ENCODE assay signal across 9 cellular contexts in the genomic region with DNA sequence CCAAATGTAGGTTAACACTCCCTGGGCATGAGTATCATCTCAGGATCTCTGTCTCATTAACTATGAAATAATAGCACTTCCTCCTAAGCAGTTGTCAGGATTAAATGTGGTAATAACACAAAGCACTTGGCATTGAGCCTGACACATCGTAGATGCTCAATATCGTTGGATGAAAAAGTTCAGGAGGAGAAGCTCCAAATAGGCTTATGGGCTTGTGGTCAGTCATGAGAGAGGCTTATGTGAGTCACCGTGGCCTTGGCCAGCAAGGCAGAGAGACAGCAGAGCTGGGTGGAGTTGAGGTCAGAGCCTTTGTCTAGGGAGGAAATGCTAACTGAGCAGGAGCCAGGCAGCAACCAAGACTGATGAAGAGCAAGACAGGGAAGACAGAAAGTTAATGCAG.
DNase-seq lines count a peak whose midpoint lies in the region; ATAC-seq and TF ChIP-seq lines count a peak whose summit lies in the region.
"Had no signal": no experiment of that assay in that cellular context is flagged by ENCODE, and none has a peak within 500 bp of the region (broad histone marks: within the 10 kb centered on the region; RNA-seq: fewer than 3 reads in every experiment).

No MANE protein-coding gene starts in this region.

- H3K4me3 Mint-ChIP-seq in stimulated activated naive CD8-positive, alpha-beta T cell treated with anti-CD3 and anti-CD28 coated beads, Interleukin-15, amount 100 ng/mL, for 72 hours: no peak overlapping the region
- no peak overlapping the region for H3K4me3 Mint-ChIP-seq in activated CD4-positive, alpha-beta T cell treated with anti-CD3 and anti-CD28 coated beads, Interleukin-2, amount 10 ng/mL, durations not matched to agents 7 days and 5 days

- WGBS in gastroesophageal sphincter (ENCODE audit: low coverage in 1 of 2), 2 donors: 19 to 50% methylated on average over 3 of the region's 3 CpGs

- peak; percentile 92 for ATAC-seq in gastroesophageal sphincter
- ATAC-seq in stimulated activated naive CD8-positive, alpha-beta T cell treated with anti-CD3 and anti-CD28 coated beads, Interleukin-15, amount 100 ng/mL, for 72 hours: peak; percentile 39
- ATAC-seq: Panc1 had no signal

- H3K9me3 Mint-ChIP-seq in stimulated activated naive CD8-positive, alpha-beta T cell treated with anti-CD3 and anti-CD28 coated beads, Interleukin-15, amount 100 ng/mL, for 72 hours: no peaks in the 10 kb centered on the region
- no peaks in the 10 kb centered on the region for H3K9me3 Mint-ChIP-seq in activated CD4-positive, alpha-beta T cell treated with anti-CD3 and anti-CD28 coated beads, Interleukin-2, amount 10 ng/mL, durations not matched to agents 7 days and 5 days

- DNase-seq in H4 (ENCODE audit: low spot score) (peak; percentile 79), SJCRH30 (peak; percentile 65 to 71), NCI-H2227 (lab: John Stamatoyannopoulos, UW; ENCODE audit: unreplicated experiment) (no peak), NCI-H1092 treated with DMSO at 0.1 percent for 48 hours (lab: John Stamatoyannopoulos, UW) (no peak), HEK293T (ENCODE audit: extremely low spot score) (no peak)
- DNase-seq in stimulated activated naive CD8-positive, alpha-beta T cell treated with anti-CD3 and anti-CD28 coated beads, Interleukin-15, amount 100 ng/mL, for 72 hours: no peak
- DNase-seq in activated CD4-positive, alpha-beta T cell treated with anti-CD3 and anti-CD28 coated beads, Interleukin-2, amount 10 ng/mL, durations not matched to agents 7 days and 5 days: no peak

- no peak for TF ChIP-seq CTCF in gastroesophageal sphincter (IDR thresholded peaks at IDR 0.05)

- H3K27me3 Mint-ChIP-seq in stimulated activated naive CD8-positive, alpha-beta T cell treated with anti-CD3 and anti-CD28 coated beads, Interleukin-15, amount 100 ng/mL, for 72 hours: no peaks in the 10 kb centered on the region
- H3K27me3 Mint-ChIP-seq in activated CD4-positive, alpha-beta T cell treated with anti-CD3 and anti-CD28 coated beads, Interleukin-2, amount 10 ng/mL, durations not matched to agents 7 days and 5 days: peaks cover 4% of the 10 kb centered on the region

- no peak for TF ChIP-seq POLR2A in gastroesophageal sphincter (IDR thresholded peaks at IDR 0.05)

- POLR2A ChIA-PET in HEK293T (lab: Yijun Ruan, JAX): no interaction called here
- POLR2A ChIA-PET in activated CD4-positive, alpha-beta T cell treated with anti-CD3 and anti-CD28 coated beads, Interleukin-2, amount 10 ng/mL, durations not matched to agents 7 days and 5 days (lab: Charles Lee): no interaction called here

- no peak for TF ChIP-seq EP300 in gastroesophageal sphincter (IDR thresholded peaks at IDR 0.05)

- H3K4me1 ChIP-seq in SJCRH30 (no peaks in the 10 kb centered on the region), gastroesophageal sphincter (peaks cover 0 to 4% (median 0%) of the 10 kb centered on the region in 3 donors)

- peaks cover 8% of the 10 kb centered on the region for H3K4me1 Mint-ChIP-seq in stimulated activated naive CD8-positive, alpha-beta T cell treated with anti-CD3 and anti-CD28 coated beads, Interleukin-15, amount 100 ng/mL, for 72 hours
- peaks cover 29% of the 10 kb centered on the region for H3K4me1 Mint-ChIP-seq in activated CD4-positive, alpha-beta T cell treated with anti-CD3 and anti-CD28 coated beads, Interleukin-2, amount 10 ng/mL, durations not matched to agents 7 days and 5 days

- H3K27ac ChIP-seq in SJCRH30 (no peak overlapping the region), gastroesophageal sphincter (no peak overlapping the region)

- H3K9me3 ChIP-seq in SJCRH30 (replicated peaks): no peaks in the 10 kb centered on the region
- no peaks in the 10 kb centered on the region for H3K9me3 ChIP-seq in gastroesophageal sphincter

- H3K27me3 ChIP-seq in SJCRH30: no peaks in the 10 kb centered on the region
- H3K27me3 ChIP-seq in gastroesophageal sphincter: no peaks in the 10 kb centered on the region

- CTCF ChIA-PET in HEK293T (lab: Yijun Ruan, JAX): no interaction called here
- CTCF ChIA-PET in activated CD4-positive, alpha-beta T cell treated with anti-CD3 and anti-CD28 coated beads, Interleukin-2, amount 10 ng/mL, durations not matched to agents 7 days and 5 days (lab: Charles Lee): interaction anchor here (0.7 to 1.9 kb wide), 4 partner anchors 9 to 32 kb away, joined by 3 to 4 read pairs (median 4); no protein-coding TSS in a partner anchor

- H3K36me3 ChIP-seq in SJCRH30 (no peaks in the 10 kb centered on the region), gastroesophageal sphincter (no peaks in the 10 kb centered on the region)

- H3K27ac Mint-ChIP-seq in stimulated activated naive CD8-positive, alpha-beta T cell treated with anti-CD3 and anti-CD28 coated beads, Interleukin-15, amount 100 ng/mL, for 72 hours: peak overlapping the region in 1 of 2 donors; percentile 28
- no peak overlapping the region for H3K27ac Mint-ChIP-seq in activated CD4-positive, alpha-beta T cell treated with anti-CD3 and anti-CD28 coated beads, Interleukin-2, amount 10 ng/mL, durations not matched to agents 7 days and 5 days

- H3K4me3 ChIP-seq in SJCRH30 (no peak overlapping the region), gastroesophageal sphincter (no peak overlapping the region)

- no peaks in the 10 kb centered on the region for H3K36me3 Mint-ChIP-seq in activated CD4-positive, alpha-beta T cell treated with anti-CD3 and anti-CD28 coated beads, Interleukin-2, amount 10 ng/mL, durations not matched to agents 7 days and 5 days (ENCODE audit: low read depth)

TF ChIP-seq in HEK293T, 16 proteins besides CTCF, POLR2A, EP300 and RAD21:
- TF ChIP-seq FOXM1 (IDR thresholded peaks at IDR 0.05; ENCODE audit: borderline replicate concordance) (no peak), SUZ12 (IDR thresholded peaks at IDR 0.05) (no peak), LEF1 (IDR thresholded peaks at IDR 0.05; ENCODE audit: borderline replicate concordance) (no peak), CTBP1 (IDR thresholded peaks at IDR 0.05; ENCODE audit: borderline replicate concordance) (no peak), BHLHE40 (IDR thresholded peaks at IDR 0.05; ENCODE audit: borderline replicate concordance) (no peak), ARNT (IDR thresholded peaks at IDR 0.05) (no peak), HDGF (IDR thresholded peaks at IDR 0.05; ENCODE audit: borderline replicate concordance) (no peak), NFRKB (IDR thresholded peaks at IDR 0.05) (no peak), L3MBTL2 (conservative IDR thresholded peaks at IDR 0.05) (no peak), TARDBP (IDR thresholded peaks at IDR 0.05) (no peak), PKNOX1 (IDR thresholded peaks at IDR 0.05) (no peak), FOXK2 (IDR thresholded peaks at IDR 0.05) (no peak), FOXA1 (IDR thresholded peaks at IDR 0.05) (no peak), ELF4 (IDR thresholded peaks at IDR 0.05) (no peak), SP1 (IDR thresholded peaks at IDR 0.05) (no peak), ZNF384 (IDR thresholded peaks at IDR 0.05) (no peak)
TF ChIP-seq in HEK293T: peak in this region for 0.

Comparison
In these comparisons a context has a peak if more than half of its experiments do, and no peak if none do; other contexts are left out.
1. DNase-seq: peak in H4 (single experiment) and SJCRH30 (2 of 2); none in stimulated activated naive CD8-positive, alpha-beta T cell treated with anti-CD3 and anti-CD28 coated beads, Interleukin-15, amount 100 ng/mL, for 72 hours (0 of 2), NCI-H2227 (single experiment), NCI-H1092 treated with DMSO at 0.1 percent for 48 hours (single experiment), HEK293T (single experiment) and activated CD4-positive, alpha-beta T cell treated with anti-CD3 and anti-CD28 coated beads, Interleukin-2, amount 10 ng/mL, durations not matched to agents 7 days and 5 days (single experiment).